In genomic region chr1:38908821-38909220, GRCh38 we compare ENCODE assay signal across 26 cellular contexts. TPM values are rescaled to one million over a fixed set of nuclear protein-coding genes. Genes with fewer than 3 reads are reported as not detected.
"Had no signal": no experiment of that assay in that cellular context is flagged by ENCODE, and none has a peak within 500 bp of the region (broad histone marks: within the 10 kb centered on the region; RNA-seq: fewer than 3 reads in every experiment).

No MANE protein-coding gene starts in this region.

- H3K27me3 ChIP-seq: MG63 had no signal

- H3K4me3 Mint-ChIP-seq: activated CD4-positive, alpha-beta memory T cell treated with anti-CD3 and anti-CD28 coated beads, Interleukin-2, amount 10 ng/mL, durations not matched to agents 7 days and 5 days; activated CD4-positive, alpha-beta T cell treated with anti-CD3 and anti-CD28 coated beads for 36 hours; activated naive CD4-positive, alpha-beta T cell treated with anti-CD3 and anti-CD28 coated beads for 36 hours; activated naive CD8-positive, alpha-beta T cell treated with anti-CD3 and anti-CD28 coated beads for 36 hours; activated T-helper 17 cell treated with anti-CD3 and anti-CD28 coated beads, Interleukin-2, amount 50 U/mL, for 72 hours; T-cell had no signal

- H3K27ac Mint-ChIP-seq: activated CD4-positive, alpha-beta memory T cell treated with anti-CD3 and anti-CD28 coated beads, Interleukin-2, amount 10 ng/mL, durations not matched to agents 7 days and 5 days; activated CD4-positive, alpha-beta T cell treated with anti-CD3 and anti-CD28 coated beads for 36 hours; activated naive CD4-positive, alpha-beta T cell treated with anti-CD3 and anti-CD28 coated beads for 36 hours; activated naive CD8-positive, alpha-beta T cell treated with anti-CD3 and anti-CD28 coated beads for 36 hours; activated T-helper 17 cell treated with anti-CD3 and anti-CD28 coated beads, Interleukin-2, amount 50 U/mL, for 72 hours; T-cell had no signal

- H3K36me3 ChIP-seq: MG63 had no signal

- DNase-seq: activated CD4-positive, alpha-beta memory T cell treated with anti-CD3 and anti-CD28 coated beads, Interleukin-2, amount 10 ng/mL, durations not matched to agents 7 days and 5 days; activated CD4-positive, alpha-beta T cell treated with anti-CD3 and anti-CD28 coated beads for 36 hours; activated CD4-positive, alpha-beta T cell treated with anti-CD3 and anti-CD28 coated beads, Interleukin-2, amount 50 U/mL, for 1 hour; activated gamma-delta T cell; activated naive CD4-positive, alpha-beta T cell treated with anti-CD3 and anti-CD28 coated beads for 36 hours; activated naive CD8-positive, alpha-beta T cell treated with anti-CD3 and anti-CD28 coated beads for 36 hours; activated T-cell treated with anti-CD3 and anti-CD28 coated beads for 4 hours; activated T-cell treated with anti-CD3 and anti-CD28 coated beads, Interleukin-2, amount 50 U/mL, for 48 hours; MG63; NCI-H1105; NCI-H1436; NCI-H1694 treated with DMSO at 0.1 percent for 48 hours; NCI-H2029 treated with DMSO at 0.1 percent for 48 hours; NCI-H345; NCI-H510A; RPMI8226; T-cell; T-helper 2 cell; T1000 had no signal

- H3K36me3 Mint-ChIP-seq: T-cell had no signal

- H3K27me3 Mint-ChIP-seq: activated CD4-positive, alpha-beta memory T cell treated with anti-CD3 and anti-CD28 coated beads, Interleukin-2, amount 10 ng/mL, durations not matched to agents 7 days and 5 days; activated CD4-positive, alpha-beta T cell treated with anti-CD3 and anti-CD28 coated beads for 36 hours; activated naive CD8-positive, alpha-beta T cell treated with anti-CD3 and anti-CD28 coated beads for 36 hours; activated T-helper 17 cell treated with anti-CD3 and anti-CD28 coated beads, Interleukin-2, amount 50 U/mL, for 72 hours; T-cell had no signal

- H3K4me1 Mint-ChIP-seq: activated CD4-positive, alpha-beta memory T cell treated with anti-CD3 and anti-CD28 coated beads, Interleukin-2, amount 10 ng/mL, durations not matched to agents 7 days and 5 days; activated CD4-positive, alpha-beta T cell treated with anti-CD3 and anti-CD28 coated beads for 36 hours; activated naive CD8-positive, alpha-beta T cell treated with anti-CD3 and anti-CD28 coated beads for 36 hours; activated T-helper 17 cell treated with anti-CD3 and anti-CD28 coated beads, Interleukin-2, amount 50 U/mL, for 72 hours; T-cell had no signal

- H3K4me3 ChIP-seq: MG63, SK-N-MC had no signal

- H3K27ac ChIP-seq: KMS-11, SK-N-MC, VCaP had no signal

- H3K9me3 ChIP-seq: MG63 had no signal

RNA-seq across cellular contexts. Expression of gene GJA9, which starts 27.4 kb away (rescaled TPM):
- total RNA-seq: activated CD4-positive, alpha-beta memory T cell treated with anti-CD3 and anti-CD28 coated beads, Interleukin-2, amount 10 ng/mL, durations not matched to agents 7 days and 5 days; activated CD4-positive, alpha-beta T cell treated with anti-CD3 and anti-CD28 coated beads for 36 hours; activated CD8-positive, alpha-beta memory T cell treated with anti-CD3 and anti-CD28 coated beads for 36 hours; activated naive CD4-positive, alpha-beta T cell treated with anti-CD3 and anti-CD28 coated beads for 36 hours; activated naive CD8-positive, alpha-beta T cell treated with anti-CD3 and anti-CD28 coated beads for 36 hours; activated T-helper 17 cell treated with anti-CD3 and anti-CD28 coated beads, Interleukin-2, amount 50 U/mL, for 72 hours; OCI-LY7; Right ventricle myocardium inferior; T-cell had no signal

RNA-seq across cellular contexts. Expression of gene RHBDL2, which starts 32.8 kb away (rescaled TPM):
- total RNA-seq: activated CD4-positive, alpha-beta memory T cell treated with anti-CD3 and anti-CD28 coated beads, Interleukin-2, amount 10 ng/mL, durations not matched to agents 7 days and 5 days; activated CD4-positive, alpha-beta T cell treated with anti-CD3 and anti-CD28 coated beads for 36 hours; activated CD8-positive, alpha-beta memory T cell treated with anti-CD3 and anti-CD28 coated beads for 36 hours; activated naive CD4-positive, alpha-beta T cell treated with anti-CD3 and anti-CD28 coated beads for 36 hours; activated naive CD8-positive, alpha-beta T cell treated with anti-CD3 and anti-CD28 coated beads for 36 hours; activated T-helper 17 cell treated with anti-CD3 and anti-CD28 coated beads, Interleukin-2, amount 50 U/mL, for 72 hours; OCI-LY7; T-cell had no signal
